In genomic region chr7:88835147-88835728, GRCh38 we compare ENCODE assay signal across 8 cellular contexts. TPM values are rescaled to one million over a fixed set of nuclear protein-coding genes. Genes with fewer than 3 reads are reported as not detected.
DNase-seq lines count a peak whose midpoint lies in the region; ATAC-seq and TF ChIP-seq lines count a peak whose summit lies in the region.

No MANE protein-coding gene starts in this region.

- no peaks in the 10 kb centered on the region for H3K36me3 ChIP-seq in SJCRH30

- H3K4me1 ChIP-seq in SJCRH30, result no peaks in the 10 kb centered on the region

- peak; percentile 53 for TF ChIP-seq CTCF in GM12872 (IDR thresholded peaks at IDR 0.05; ENCODE audit: insufficient read depth, low read depth, low read length)

- no peak overlapping the region for H3K4me3 ChIP-seq in SJCRH30

- no peak for TF ChIP-seq EP300 in Ishikawa (IDR thresholded peaks at IDR 0.05; ENCODE audit: borderline replicate concordance)

- no peak overlapping the region for H3K27ac ChIP-seq in SJCRH30

- TF ChIP-seq RAD21 in Ishikawa (IDR thresholded peaks at IDR 0.05; ENCODE audit: low read depth), result peak; percentile 44

- peak; percentile 90 for ATAC-seq in GM21619 (IDR thresholded peaks at IDR 0.05; ENCODE audit: unreplicated experiment)
- ATAC-seq in left cardiac atrium, result no peak

- H3K27me3 ChIP-seq in SJCRH30, result no peaks in the 10 kb centered on the region

- DNase-seq in SJCRH30, result peak; percentile 22 to 74
- DNase-seq in iPS-NIHi11 (ENCODE audit: low spot score), result peak; percentile 33
- no peak for DNase-seq in nucleus accumbens (lab: John Stamatoyannopoulos, UW)
- no peak for DNase-seq in hypothalamus (lab: John Stamatoyannopoulos, UW)
- no peak for DNase-seq in left cardiac atrium

- intact Hi-C loops in left cardiac atrium (cut with DNase I), result loop anchor here in 1 of 2 donors (10.0 kb wide), 1 partner anchor 590 kb away; no protein-coding TSS in a partner anchor

- peaks cover 6% of the 10 kb centered on the region; the same call in 1 of the 2 replicates for H3K9me3 ChIP-seq in SJCRH30 (replicated peaks)

TF ChIP-seq in Ishikawa, 13 proteins besides CTCF, POLR2A, EP300 and RAD21:
- TF ChIP-seq, protein P1, sequence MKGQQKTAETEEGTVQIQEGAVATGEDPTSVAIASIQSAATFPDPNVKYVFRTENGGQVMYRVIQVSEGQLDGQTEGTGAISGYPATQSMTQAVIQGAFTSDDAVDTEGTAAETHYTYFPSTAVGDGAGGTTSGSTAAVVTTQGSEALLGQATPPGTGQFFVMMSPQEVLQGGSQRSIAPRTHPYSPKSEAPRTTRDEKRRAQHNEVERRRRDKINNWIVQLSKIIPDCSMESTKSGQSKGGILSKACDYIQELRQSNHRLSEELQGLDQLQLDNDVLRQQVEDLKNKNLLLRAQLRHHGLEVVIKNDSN (IDR thresholded peaks at IDR 0.05), result no peak
- TF ChIP-seq FOXM1 (IDR thresholded peaks at IDR 0.05; ENCODE audit: borderline replicate concordance, low read depth) (no peak), EGR1 (IDR thresholded peaks at IDR 0.05) (no peak), ZBTB7A (IDR thresholded peaks at IDR 0.05; ENCODE audit: low read depth) (no peak), CEBPB (IDR thresholded peaks at IDR 0.05) (no peak), TEAD4 (IDR thresholded peaks at IDR 0.05) (no peak), NFIC (IDR thresholded peaks at IDR 0.05) (no peak)
- TF ChIP-seq, protein P2, sequence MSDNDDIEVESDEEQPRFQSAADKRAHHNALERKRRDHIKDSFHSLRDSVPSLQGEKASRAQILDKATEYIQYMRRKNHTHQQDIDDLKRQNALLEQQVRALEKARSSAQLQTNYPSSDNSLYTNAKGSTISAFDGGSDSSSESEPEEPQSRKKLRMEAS (IDR thresholded peaks at IDR 0.05), result no peak

RNA-seq across cellular contexts. Expression of gene TEX47, which starts 39.7 kb away (rescaled TPM):
- total RNA-seq in SJCRH30 (2014; rRNA removed; shearing (Covaris generic)), result not detected in 2 replicates
- not detected for total RNA-seq in left cardiac atrium

Comparison
In these comparisons a context has a peak if more than half of its experiments do, and no peak if none do; other contexts are left out.
1. DNase-seq: peak in SJCRH30 (2 of 2) and iPS-NIHi11 (single experiment); none in nucleus accumbens (0 of 56), hypothalamus (0 of 51) and left cardiac atrium (single experiment).